In genomic region chr16:4450921-4451619, GRCh38 we compare ENCODE assay signal across 1 cellular context.
TF ChIP-seq lines count a peak whose summit lies in the region.

No MANE protein-coding gene starts in this region.

TF ChIP-seq in K562, 482 proteins besides CTCF, POLR2A, EP300 and RAD21 (continues in another document):
- TF ChIP-seq RBM17 (IDR thresholded peaks at IDR 0.05; ENCODE audit: borderline replicate concordance, low read depth, low read length): no peak
- TF ChIP-seq CGGBP1 (CRISPR knock-in tag; IDR thresholded peaks at IDR 0.05): no peak
- TF ChIP-seq CHD7 (IDR thresholded peaks at IDR 0.05; ENCODE audit: low read depth, low read length): no peak
- TF ChIP-seq ZNF398 (CRISPR knock-in tag; IDR thresholded peaks at IDR 0.05): peak; percentile 37; the same call in 1 of the 2 replicates
- no peak for TF ChIP-seq CLOCK (CRISPR knock-in tag; IDR thresholded peaks at IDR 0.05; ENCODE audit: borderline replicate concordance)
- no peak for TF ChIP-seq ZFP30 (CRISPR knock-in tag; IDR thresholded peaks at IDR 0.05; ENCODE audit: borderline replicate concordance)
- no peak for TF ChIP-seq MAFK (IDR thresholded peaks at IDR 0.05; ENCODE audit: low read length)
- TF ChIP-seq ZNF696 (CRISPR knock-in tag; conservative IDR thresholded peaks at IDR 0.05): no peak
- TF ChIP-seq CAMTA2 (CRISPR knock-in tag; conservative IDR thresholded peaks at IDR 0.05): no peak
- TF ChIP-seq SNIP1 (IDR thresholded peaks at IDR 0.05; ENCODE audit: low read depth): no peak
- TF ChIP-seq POU5F1 (IDR thresholded peaks at IDR 0.05; ENCODE audit: borderline replicate concordance, low read depth, low read length, partially characterized antibody): no peak
- TF ChIP-seq HNRNPH1 (optimal IDR thresholded peaks at IDR 0.05; ENCODE audit: low read depth, low read length): no peak
- TF ChIP-seq ZC3H4 (CRISPR knock-in tag; IDR thresholded peaks at IDR 0.05; ENCODE audit: borderline replicate concordance): no peak
- TF ChIP-seq PRMT5 (CRISPR knock-in tag; IDR thresholded peaks at IDR 0.05): no peak
- no peak for TF ChIP-seq SMAD2 (IDR thresholded peaks at IDR 0.05; ENCODE audit: low read depth, low read length)
- TF ChIP-seq ARID3B (CRISPR knock-in tag; IDR thresholded peaks at IDR 0.05; ENCODE audit: borderline replicate concordance): no peak
- TF ChIP-seq ZNF3 (CRISPR knock-in tag; IDR thresholded peaks at IDR 0.05): no peak
- no peak for TF ChIP-seq ZNF140 (CRISPR knock-in tag; IDR thresholded peaks at IDR 0.05)
- TF ChIP-seq THRAP3 (IDR thresholded peaks at IDR 0.05; ENCODE audit: borderline replicate concordance): no peak
- TF ChIP-seq ZNF76 (CRISPR knock-in tag; IDR thresholded peaks at IDR 0.05; ENCODE audit: borderline replicate concordance): peak; percentile 95
- TF ChIP-seq ZNF395 (CRISPR knock-in tag; IDR thresholded peaks at IDR 0.05): peak; percentile 77; the same call in 1 of the 2 replicates
- no peak for TF ChIP-seq MLLT1 (IDR thresholded peaks at IDR 0.05)
- 0 out of 2 replicates have a peak, but pooled peaks have one; percentile 33 for TF ChIP-seq NR2F6 (CRISPR knock-in tag; IDR thresholded peaks at IDR 0.05)
- peak; percentile 70 for TF ChIP-seq ZSCAN32 (CRISPR knock-in tag; IDR thresholded peaks at IDR 0.05)
- peak; percentile 24; the same call in 1 of the 2 replicates for TF ChIP-seq HOXB6 (CRISPR knock-in tag; IDR thresholded peaks at IDR 0.05; ENCODE audit: borderline replicate concordance)
- TF ChIP-seq ZBTB33 (CRISPR knock-in tag; IDR thresholded peaks at IDR 0.05): peak; percentile 89
- TF ChIP-seq HDAC3 (IDR thresholded peaks at IDR 0.05; ENCODE audit: borderline replicate concordance, partially characterized antibody): no peak
- peak; percentile 95 for TF ChIP-seq CXXC5 (CRISPR knock-in tag; IDR thresholded peaks at IDR 0.05)
- TF ChIP-seq FIP1L1 (IDR thresholded peaks at IDR 0.05; ENCODE audit: low read depth, low read length, poor library complexity, severe bottlenecking): no peak
- TF ChIP-seq HIVEP1 (CRISPR knock-in tag; IDR thresholded peaks at IDR 0.05): peak; percentile 91
- no peak for TF ChIP-seq OTX1 (CRISPR knock-in tag; IDR thresholded peaks at IDR 0.05)
- no peak for TF ChIP-seq GABPA (tag; conservative IDR thresholded peaks at IDR 0.05; ENCODE audit: low read depth)
- no peak for TF ChIP-seq MTA2 (IDR thresholded peaks at IDR 0.05; ENCODE audit: low read depth)
- TF ChIP-seq ZNF785 (CRISPR knock-in tag; IDR thresholded peaks at IDR 0.05): no peak
- peak; percentile 23; the same call in 1 of the 2 replicates for TF ChIP-seq ZNF830 (CRISPR knock-in tag; IDR thresholded peaks at IDR 0.05)
- TF ChIP-seq ASH1L (IDR thresholded peaks at IDR 0.05; ENCODE audit: borderline replicate concordance, low read depth, partially characterized antibody): no peak
- no peak for TF ChIP-seq SMARCB1 (IDR thresholded peaks at IDR 0.05; ENCODE audit: insufficient read length, low read depth)
